ENCODE assay signal across 8 cellular contexts in the genomic region with DNA sequence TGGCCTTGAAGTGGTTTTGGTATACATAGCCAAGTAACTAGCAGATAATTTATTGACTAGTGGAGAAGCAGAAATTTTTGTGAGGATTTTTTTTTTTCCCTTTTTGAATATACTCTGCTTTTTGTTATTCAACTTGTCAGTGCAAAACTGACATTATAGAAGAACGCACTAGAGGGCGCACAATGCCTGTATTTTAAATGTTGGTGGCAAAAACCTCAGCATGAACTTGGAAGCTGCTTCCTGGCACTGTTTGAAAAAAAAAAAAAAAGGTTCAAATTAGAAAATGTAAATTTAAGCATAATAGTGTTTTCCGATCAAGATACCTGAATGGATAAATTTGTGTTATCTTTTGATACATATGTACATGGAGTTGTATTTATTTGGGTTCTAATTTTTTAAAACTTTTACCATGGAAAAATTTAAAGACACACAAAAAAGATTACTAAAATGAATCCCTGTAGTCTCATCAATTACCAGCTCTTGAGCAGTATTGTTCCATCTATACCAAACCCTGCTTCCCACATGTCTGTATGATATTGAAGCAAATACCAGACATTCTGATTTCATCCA. TPM values are rescaled to one million over a fixed set of nuclear protein-coding genes. Genes with fewer than 3 reads are reported as not detected.
DNase-seq lines count a peak whose midpoint lies in the region; ATAC-seq, FAIRE-seq and TF ChIP-seq lines count a peak whose summit lies in the region.

No MANE protein-coding gene starts in this region.

- BruUV-seq in PC-3 (replicated peaks; lab: Mats Ljungman, UMichigan) = no TSS peak

- no peaks in the 10 kb centered on the region for H3K9me3 ChIP-seq in PC-3 (ENCODE audit: low read length)
- H3K9me3 ChIP-seq in vagina = no peaks in the 10 kb centered on the region

- CTCF ChIA-PET in PC-3 (lab: Charles Lee) = interaction anchor here (0.6 to 1.0 kb wide), 3 partner anchors 22 to 131 kb away, joined by 3 to 7 read pairs (median 5); no protein-coding TSS in a partner anchor

- H3K27me3 ChIP-seq in PC-3 (ENCODE audit: low read length) (no peaks in the 10 kb centered on the region), vagina (no peaks in the 10 kb centered on the region)

- H2AFZ ChIP-seq in PC-3 (ENCODE audit: low read length) = no peak overlapping the region

- no peaks in the 10 kb centered on the region for H3K9me2 ChIP-seq in PC-3 (replicated peaks; ENCODE audit: low read length)

- no peak overlapping the region for H3K4me2 ChIP-seq in PC-3 (ENCODE audit: low read length)

- H3K27ac ChIP-seq in PC-3 (ENCODE audit: low read length) (no peak overlapping the region), vagina (no peak overlapping the region)

- TF ChIP-seq CTCF in PC-3 (conservative IDR thresholded peaks at IDR 0.05; ENCODE audit: low read depth, low read length) (peak; percentile 57), fibroblast of the aortic adventitia (IDR thresholded peaks at IDR 0.05; ENCODE audit: insufficient read depth, low read length) (peak; percentile 55), omental fat pad (IDR thresholded peaks at IDR 0.05) (peak in 1 of 3 donors; percentile 30), vagina (IDR thresholded peaks at IDR 0.05) (peak; percentile 30 to 56 (median 54))

- DNase-seq in PC-3 (peak; percentile 66), fibroblast of the aortic adventitia (ENCODE audit: low read depth) (peak; percentile 89), omental fat pad (ENCODE audit: low spot score) (peak; percentile 48), vagina (ENCODE audit: extremely low spot score in 2 of 2) (no peak)
- DNase-seq in activated T-helper 1 cell treated with anti-CD3 and anti-CD28 coated beads, Interleukin-12 subunit alpha, Interleukin-12 subunit beta, Interleukin-2, Interleukin-4 antibody, amounts not matched to agents 30 ng/mL and 10 ng/mL and 1 ng/mL, durations not matched to agents 14 hours and 24 hours and 36 hours (ENCODE audit: low spot score) = peak; percentile 41

- H3K4me1 ChIP-seq in PC-3 (ENCODE audit: insufficient read depth, low read length) (no peaks in the 10 kb centered on the region; the same call in 1 of the 2 replicates), vagina (no peaks in the 10 kb centered on the region)

- H3K27ac Mint-ChIP-seq in activated T-helper 1 cell treated with anti-CD3 and anti-CD28 coated beads, Interleukin-12 subunit alpha, Interleukin-12 subunit beta, Interleukin-2, Interleukin-4 antibody, amounts not matched to agents 30 ng/mL and 10 ng/mL and 1 ng/mL, durations not matched to agents 14 hours and 24 hours and 36 hours = no peak overlapping the region

- no peak overlapping the region for H3K4me3 Mint-ChIP-seq in activated T-helper 1 cell treated with anti-CD3 and anti-CD28 coated beads, Interleukin-12 subunit alpha, Interleukin-12 subunit beta, Interleukin-2, Interleukin-4 antibody, amounts not matched to agents 30 ng/mL and 10 ng/mL and 1 ng/mL, durations not matched to agents 14 hours and 24 hours and 36 hours

- H3K4me1 Mint-ChIP-seq in activated T-helper 1 cell treated with anti-CD3 and anti-CD28 coated beads, Interleukin-12 subunit alpha, Interleukin-12 subunit beta, Interleukin-2, Interleukin-4 antibody, amounts not matched to agents 30 ng/mL and 10 ng/mL and 1 ng/mL, durations not matched to agents 14 hours and 24 hours and 36 hours (ENCODE audit: low read depth) = peaks cover 21% of the 10 kb centered on the region

- POLR2A ChIA-PET in PC-3 (lab: Charles Lee; ENCODE audit: unreplicated experiment) = no interaction called here

- H3K9ac ChIP-seq in PC-3 (ENCODE audit: low read length) = no peak overlapping the region

- H3K4me3 ChIP-seq in PC-3 (ENCODE audit: low read length) (no peak overlapping the region), fibroblast of the aortic adventitia (ENCODE audit: low read depth, low read length) (no peak overlapping the region), vagina (no peak overlapping the region)

- H3K27me3 Mint-ChIP-seq in activated T-helper 1 cell treated with anti-CD3 and anti-CD28 coated beads, Interleukin-12 subunit alpha, Interleukin-12 subunit beta, Interleukin-2, Interleukin-4 antibody, amounts not matched to agents 30 ng/mL and 10 ng/mL and 1 ng/mL, durations not matched to agents 14 hours and 24 hours and 36 hours (ENCODE audit: insufficient read depth) = no peaks in the 10 kb centered on the region

- peaks cover 2% of the 10 kb centered on the region for H3K36me3 Mint-ChIP-seq in activated T-helper 1 cell treated with anti-CD3 and anti-CD28 coated beads, Interleukin-12 subunit alpha, Interleukin-12 subunit beta, Interleukin-2, Interleukin-4 antibody, amounts not matched to agents 30 ng/mL and 10 ng/mL and 1 ng/mL, durations not matched to agents 14 hours and 24 hours and 36 hours (ENCODE audit: low read depth)

- H4K20me1 ChIP-seq in PC-3 (ENCODE audit: low read length) = no peaks in the 10 kb centered on the region

- TF ChIP-seq POLR2A in vagina (IDR thresholded peaks at IDR 0.05) = no peak

- H3K36me3 ChIP-seq in PC-3 (ENCODE audit: low read depth, low read length) (no peaks in the 10 kb centered on the region), vagina (no peaks in the 10 kb centered on the region)

- H3K79me2 ChIP-seq in PC-3 (ENCODE audit: low read length) = no peaks in the 10 kb centered on the region

- FAIRE-seq in G401.6 (lab: Jason Lieb, UNC) = peak; percentile 98

- no peaks in the 10 kb centered on the region for H3K9me3 Mint-ChIP-seq in activated T-helper 1 cell treated with anti-CD3 and anti-CD28 coated beads, Interleukin-12 subunit alpha, Interleukin-12 subunit beta, Interleukin-2, Interleukin-4 antibody, amounts not matched to agents 30 ng/mL and 10 ng/mL and 1 ng/mL, durations not matched to agents 14 hours and 24 hours and 36 hours

- no peaks in the 10 kb centered on the region for H3F3A ChIP-seq in PC-3 (ENCODE audit: low read length, unreplicated experiment)

- ATAC-seq in HG03378 (IDR thresholded peaks at IDR 0.05; ENCODE audit: unreplicated experiment) (peak; percentile 82), PC-3 (no peak), omental fat pad (ENCODE audit: low FRiP score) (no peak), HG02852 (IDR thresholded peaks at IDR 0.05; ENCODE audit: unreplicated experiment) (no peak)

- intact Hi-C loops in PC-3 (cut with micrococcal nuclease) = loop anchor here (1.0 to 5.0 kb wide), 3 partner anchors 96 to 561 kb away; no protein-coding TSS in a partner anchor
- intact Hi-C loops in activated T-helper 1 cell treated with anti-CD3 and anti-CD28 coated beads, Interleukin-12 subunit alpha, Interleukin-12 subunit beta, Interleukin-2, Interleukin-4 antibody, amounts not matched to agents 30 ng/mL and 10 ng/mL and 1 ng/mL, durations not matched to agents 14 hours and 24 hours and 36 hours (cut with micrococcal nuclease) = loop anchor here (1.0 to 5.0 kb wide), 6 partner anchors 22 to 546 kb away; a partner anchor contains a TSS
- intact Hi-C loops in vagina (cut with DNase I) = loop anchor here (2.0 kb wide), 1 partner anchor 546 kb away; no protein-coding TSS in a partner anchor

RNA-seq across cellular contexts. Expression of a gene that starts 56.0 kb away (rescaled TPM):
- total RNA-seq in PC-3 (2014; rRNA removed) (7.7 and 7.9 TPM in 2 replicates), fibroblast of the aortic adventitia (ENCODE audit: low replicate concordance) (14.0 and 30.8 TPM in 2 replicates), omental fat pad (10 to 100 TPM; 19.2 to 26.4 (median 23.0) TPM), vagina (21.6 TPM)
- 17.0 and 18.8 TPM in 2 replicates for total RNA-seq in activated T-helper 1 cell treated with anti-CD3 and anti-CD28 coated beads, Interleukin-12 subunit alpha, Interleukin-12 subunit beta, Interleukin-2, Interleukin-4 antibody, amounts not matched to agents 30 ng/mL and 10 ng/mL and 1 ng/mL, durations not matched to agents 14 hours and 24 hours and 36 hours

Comparison
In these comparisons a context has a peak if more than half of its experiments do, and no peak if none do; other contexts are left out.
1. DNase-seq: peak in PC-3 (single experiment), activated T-helper 1 cell treated with anti-CD3 and anti-CD28 coated beads, Interleukin-12 subunit alpha, Interleukin-12 subunit beta, Interleukin-2, Interleukin-4 antibody, amounts not matched to agents 30 ng/mL and 10 ng/mL and 1 ng/mL, durations not matched to agents 14 hours and 24 hours and 36 hours (single experiment), fibroblast of the aortic adventitia (single experiment) and omental fat pad (single experiment); none in vagina (0 of 2).